1 cellular context compared by ENCODE assay signal in genomic region chr1:228084797-228085196, GRCh38.
TF ChIP-seq lines count a peak whose summit lies in the region.

No MANE protein-coding gene starts in this region.

TF ChIP-seq in IMR-90, 13 proteins besides CTCF, POLR2A, EP300 and RAD21 (continued from another document):
- TF ChIP-seq MAFK (IDR thresholded peaks at IDR 0.05; ENCODE audit: low read depth, low read length) = no peak
- no peak for TF ChIP-seq BHLHE40 (IDR thresholded peaks at IDR 0.05; ENCODE audit: low read depth, low read length)
TF ChIP-seq in IMR-90: peak in this region for 0.
